Comparison of ENCODE assay signal across 14 cellular contexts in genomic region chr17:13437966-13438779, GRCh38.
DNase-seq lines count a peak whose midpoint lies in the region; FAIRE-seq and TF ChIP-seq lines count a peak whose summit lies in the region.
"Had no signal": no experiment of that assay in that cellular context is flagged by ENCODE, and none has a peak within 500 bp of the region (broad histone marks: within the 10 kb centered on the region; RNA-seq: fewer than 3 reads in every experiment).

No MANE protein-coding gene starts in this region.

- H3K4me1 ChIP-seq in GM23248 (ENCODE audit: insufficient read depth) (no peaks in the 10 kb centered on the region), mammary epithelial cell (ENCODE audit: insufficient read depth, low read length) (no peaks in the 10 kb centered on the region)
- H3K4me1 ChIP-seq: breast epithelium, suprapubic skin had no signal

- H3K9me3 ChIP-seq in GM23248 (ENCODE audit: low read depth), result no peaks in the 10 kb centered on the region
- no peaks in the 10 kb centered on the region for H3K9me3 ChIP-seq in mammary epithelial cell (replicated peaks; ENCODE audit: insufficient read depth, low read length)
- H3K9me3 ChIP-seq: breast epithelium, suprapubic skin had no signal

- 74 to 75% methylated on average over 17 of the region's 17 CpGs for WGBS in GM23248 (ENCODE audit: low coverage in 1 of 2, low lambda C conversion rate in 2 of 2, missing lambda C conversion rate in 2 of 2), 2 experiments
- 78% methylated on average over 17 of the region's 17 CpGs for WGBS in mammary epithelial cell (ENCODE audit: low coverage, missing lambda C conversion rate)

- FAIRE-seq in D721Med (lab: Jason Lieb, UNC), result no peak

- H3K4me2 ChIP-seq in GM23248 (ENCODE audit: unreplicated experiment) (no peak overlapping the region), mammary epithelial cell (ENCODE audit: insufficient read depth, low read depth, low read length) (no peak overlapping the region)

- H2AFZ ChIP-seq in GM23248 (no peak overlapping the region), mammary epithelial cell (ENCODE audit: low read depth, low read length) (no peak overlapping the region)

- TF ChIP-seq CTCF in mammary epithelial cell (conservative IDR thresholded peaks at IDR 0.05 in 1 of 2, IDR thresholded peaks at IDR 0.05 in 1 of 2; ENCODE audit: extremely low read depth in 1 of 2, insufficient read depth in 1 of 2, low read depth in 1 of 2, low read length in 2 of 2), result no peak
- no peak for TF ChIP-seq CTCF in D721Med (IDR thresholded peaks at IDR 0.05; ENCODE audit: insufficient read depth, missing control alignments)

- H3K4me3 ChIP-seq in GM23248 (no peak overlapping the region), mammary epithelial cell (replicated peaks in 1 of 3; ENCODE audit: insufficient read depth in 1 of 3, low read depth in 2 of 3, low read length in 3 of 3) (no peak overlapping the region)
- H3K4me3 ChIP-seq: breast epithelium, suprapubic skin had no signal

- H3K27me3 ChIP-seq in GM23248 (replicated peaks; ENCODE audit: insufficient read depth), result no peaks in the 10 kb centered on the region
- no peaks in the 10 kb centered on the region for H3K27me3 ChIP-seq in mammary epithelial cell (ENCODE audit: insufficient read depth, low read length)
- H3K27me3 ChIP-seq: breast epithelium, suprapubic skin had no signal

- dilution Hi-C loops in mammary epithelial cell (cut with HindIII; ENCODE audit: low sequenced_read_pairs), result no loop called here

- no peaks in the 10 kb centered on the region for H4K20me1 ChIP-seq in GM23248 (ENCODE audit: insufficient read depth)
- no peaks in the 10 kb centered on the region for H4K20me1 ChIP-seq in mammary epithelial cell (ENCODE audit: insufficient read depth, low read length)

- H3K36me3 ChIP-seq in GM23248 (ENCODE audit: low read depth), result no peaks in the 10 kb centered on the region
- H3K36me3 ChIP-seq in mammary epithelial cell (ENCODE audit: insufficient read depth, low read length), result no peaks in the 10 kb centered on the region
- H3K36me3 ChIP-seq: breast epithelium, suprapubic skin had no signal

- in situ Hi-C loops in GM23248 (cut with MboI), result no loop called here
- in situ Hi-C loops in mammary epithelial cell (cut with MboI; ENCODE audit: low sequenced_read_pairs in 2 of 2), result no loop called here

- no peak overlapping the region for H3K9ac ChIP-seq in GM23248
- H3K9ac ChIP-seq in mammary epithelial cell (ENCODE audit: insufficient read depth, low read length), result no peak overlapping the region

- H3K79me2 ChIP-seq in GM23248 (ENCODE audit: insufficient read depth) (no peaks in the 10 kb centered on the region), mammary epithelial cell (ENCODE audit: insufficient read depth, low read length) (no peaks in the 10 kb centered on the region)

- CTCF ChIA-PET in mammary epithelial cell (lab: Charles Lee; ENCODE audit: low non-redundant PET), result no interaction called here

- H3F3A ChIP-seq in GM23248 (ENCODE audit: insufficient read depth), result no peaks in the 10 kb centered on the region

- intact Hi-C loops in mammary epithelial cell (cut with micrococcal nuclease), result no loop called here

- H3K27ac ChIP-seq in GM23248 (no peak overlapping the region), mammary epithelial cell (ENCODE audit: insufficient read depth, low read depth, low read length) (no peak overlapping the region)
- H3K27ac ChIP-seq: breast epithelium, suprapubic skin had no signal

- H3K9me2 ChIP-seq in GM23248 (ENCODE audit: insufficient read depth), result no peaks in the 10 kb centered on the region

- peak; percentile 31 for DNase-seq in GM23248
- peak; percentile 40 for DNase-seq in amniotic epithelial cell (ENCODE audit: low read depth)
- DNase-seq in glomerular visceral epithelial cell (ENCODE audit: extremely low spot score), result peak; percentile 79
- peak; percentile 24 for DNase-seq in non-pigmented ciliary epithelial cell (ENCODE audit: low read depth)
- DNase-seq in cerebellar nuclear complex (lab: John Stamatoyannopoulos, UW), result no peak
- no peak for DNase-seq in GOT3 (lab: John Stamatoyannopoulos, UW)
- DNase-seq in mammary epithelial cell, result no peak
- no peak for DNase-seq in D721Med (ENCODE audit: insufficient read length, low spot score)
- DNase-seq: activated gamma-delta T cell treated with Interleukin-2 at 50 U/mL for 16 hours, NCI-H446 treated with DMSO at 0.1 percent for 48 hours, occipital lobe, OCI-M1 had no signal

- BruUV-seq in mammary epithelial cell (replicated peaks; lab: Mats Ljungman, UMichigan), result no TSS peak

Comparison
In these comparisons a context has a peak if more than half of its experiments do, and no peak if none do; other contexts are left out.
1. DNase-seq: peak in GM23248 (single experiment), amniotic epithelial cell (single experiment), glomerular visceral epithelial cell (single experiment) and non-pigmented ciliary epithelial cell (single experiment); none in cerebellar nuclear complex (0 of 2), GOT3 (single experiment), mammary epithelial cell (single experiment) and D721Med (single experiment).